Comparison of ENCODE assay signal across 8 cellular contexts in genomic region chr5:172768573-172769323, GRCh38. TPM values are rescaled to one million over a fixed set of nuclear protein-coding genes. Genes with fewer than 3 reads are reported as not detected.
DNase-seq lines count a peak whose midpoint lies in the region; ATAC-seq and TF ChIP-seq lines count a peak whose summit lies in the region.

No MANE protein-coding gene starts in this region.

- peaks cover 22% of the 10 kb centered on the region for H3K36me3 ChIP-seq in CD4-positive, alpha-beta memory T cell (ENCODE audit: insufficient read depth, low read length)
- H3K36me3 ChIP-seq in esophagus muscularis mucosa (peaks cover 13 to 41% (median 33%) of the 10 kb centered on the region in 4 donors), neutrophil (peaks cover 51% of the 10 kb centered on the region), WERI-Rb-1 (peaks cover 26% of the 10 kb centered on the region)

- CTCF ChIA-PET in CD4-positive, alpha-beta memory T cell (lab: Charles Lee; ENCODE audit: partially characterized antibody) = interaction anchor here (0.6 to 5.2 kb wide), 3 partner anchors 9 to 165 kb away, joined by 3 to 63 read pairs (median 4); no protein-coding TSS in a partner anchor

- peak; percentile 50 for TF ChIP-seq POLR2A in esophagus muscularis mucosa (IDR thresholded peaks at IDR 0.05; ENCODE audit: low read depth)

- peaks cover 29 to 51% of the 10 kb centered on the region in 2 donors for H3K36me3 Mint-ChIP-seq in CD4-positive, alpha-beta memory T cell
- H3K36me3 Mint-ChIP-seq in T-helper 1 cell treated with Interleukin-12 subunit alpha and Interleukin-12 subunit beta and Interleukin-4 antibody, amounts not matched to agents 30 μg/mL and 1 μg/mL, for 36 hours (ENCODE audit: low read depth) = peaks cover 20% of the 10 kb centered on the region

- in situ Hi-C loops in GM13977 (cut with MboI; ENCODE audit: low pct_unique_long_range_greater_than_20kb, low sequenced_read_pairs, unreplicated experiment) = no loop called here

- H3K4me3 ChIP-seq in CD4-positive, alpha-beta memory T cell (ENCODE audit: low read length in 2 of 2) = peak overlapping the region in 1 of 2 donors; percentile 83
- H3K4me3 ChIP-seq in esophagus muscularis mucosa (peak overlapping the region; percentile 88 to 98 (median 90)), neutrophil (ENCODE audit: low read depth in 1 of 2, low read length in 1 of 2) (peak overlapping the region; percentile 97 to 99), WERI-Rb-1 (ENCODE audit: low read depth, low read length) (no peak overlapping the region)

- no peaks in the 10 kb centered on the region for H3K9me3 ChIP-seq in CD4-positive, alpha-beta memory T cell (ENCODE audit: control insufficient read depth in 1 of 2, low read length in 2 of 2)
- H3K9me3 ChIP-seq in esophagus muscularis mucosa = peaks cover 0 to 7% (median 0%) of the 10 kb centered on the region in 4 donors
- peaks cover 24% of the 10 kb centered on the region for H3K9me3 ChIP-seq in neutrophil
- H3K9me3 ChIP-seq in WERI-Rb-1 (ENCODE audit: severe bottlenecking) = no peaks in the 10 kb centered on the region

- ATAC-seq in HG03045 (IDR thresholded peaks at IDR 0.05; ENCODE audit: unreplicated experiment) = no peak

- peaks cover 70% of the 10 kb centered on the region for H3K4me1 ChIP-seq in CD4-positive, alpha-beta memory T cell (ENCODE audit: insufficient read depth, low read length)
- H3K4me1 ChIP-seq in esophagus muscularis mucosa (peaks cover 45 to 62% (median 58%) of the 10 kb centered on the region in 4 donors), neutrophil (ENCODE audit: control insufficient read depth in 1 of 2, insufficient read depth in 1 of 2, low read depth in 1 of 2, low read length in 1 of 2) (peaks cover 60 to 69% of the 10 kb centered on the region in 2 experiments)

- TF ChIP-seq CTCF in esophagus muscularis mucosa (IDR thresholded peaks at IDR 0.05) (no peak), neutrophil (IDR thresholded peaks at IDR 0.05) (no peak), WERI-Rb-1 (IDR thresholded peaks at IDR 0.05; ENCODE audit: low read depth, low read length) (no peak), GM13977 (IDR thresholded peaks at IDR 0.05; ENCODE audit: extremely low read depth, insufficient read depth, missing control alignments) (no peak)

- intact Hi-C loops in CD4-positive, alpha-beta memory T cell (cut with micrococcal nuclease) = loop anchor here (5.0 kb wide), 1 partner anchor 486 kb away; the partner anchor contains the start of gene UBTD2
- intact Hi-C loops in esophagus muscularis mucosa (cut with DNase I) = no loop called here

- peaks cover 54 to 92% (median 67%) of the 10 kb centered on the region in 4 donors for H3K4me1 Mint-ChIP-seq in CD4-positive, alpha-beta memory T cell
- H3K4me1 Mint-ChIP-seq in T-helper 1 cell treated with Interleukin-12 subunit alpha and Interleukin-12 subunit beta and Interleukin-4 antibody, amounts not matched to agents 30 μg/mL and 1 μg/mL, for 36 hours (ENCODE audit: low read depth) = peaks cover 42% of the 10 kb centered on the region

- H3K27ac Mint-ChIP-seq in CD4-positive, alpha-beta memory T cell = peak overlapping the region; percentile 95 to 100 (median 99)
- peak overlapping the region; percentile 31 for H3K27ac Mint-ChIP-seq in T-helper 1 cell treated with Interleukin-12 subunit alpha and Interleukin-12 subunit beta and Interleukin-4 antibody, amounts not matched to agents 30 μg/mL and 1 μg/mL, for 36 hours

- WGBS in esophagus muscularis mucosa = 36% methylated on average over 18 of the region's 20 CpGs

- peaks cover 0 to 4% of the 10 kb centered on the region in 2 donors for H3K27me3 Mint-ChIP-seq in CD4-positive, alpha-beta memory T cell
- H3K27me3 Mint-ChIP-seq in T-helper 1 cell treated with Interleukin-12 subunit alpha and Interleukin-12 subunit beta and Interleukin-4 antibody, amounts not matched to agents 30 μg/mL and 1 μg/mL, for 36 hours (ENCODE audit: low read depth) = no peaks in the 10 kb centered on the region

- DNase-seq in CD4-positive, alpha-beta memory T cell = peak; percentile 54 to 70 (median 65)
- DNase-seq in esophagus muscularis mucosa (ENCODE audit: extremely low spot score) (no peak), NCI-H82 (lab: John Stamatoyannopoulos, UW) (no peak), WERI-Rb-1 (no peak), GM13977 (ENCODE audit: low spot score) (no peak)

- peak overlapping the region; percentile 100 for H3K27ac ChIP-seq in CD4-positive, alpha-beta memory T cell (ENCODE audit: low read depth, low read length)
- peak overlapping the region; percentile 99 to 100 (median 100) for H3K27ac ChIP-seq in esophagus muscularis mucosa (replicated peaks in 1 of 4)
- H3K27ac ChIP-seq in neutrophil = peak overlapping the region; percentile 100
- H3K27ac ChIP-seq in WERI-Rb-1 = no peak overlapping the region

- H3K27me3 ChIP-seq in CD4-positive, alpha-beta memory T cell (ENCODE audit: insufficient read depth, low read length) = no peaks in the 10 kb centered on the region
- peaks cover 0 to 8% (median 0%) of the 10 kb centered on the region in 4 donors for H3K27me3 ChIP-seq in esophagus muscularis mucosa
- peaks cover 8% of the 10 kb centered on the region for H3K27me3 ChIP-seq in neutrophil
- H3K27me3 ChIP-seq in WERI-Rb-1 (ENCODE audit: insufficient read depth, low read depth, severe bottlenecking) = no peaks in the 10 kb centered on the region

- H3K4me3 Mint-ChIP-seq in CD4-positive, alpha-beta memory T cell = peak overlapping the region; percentile 86 to 96 (median 94)
- H3K4me3 Mint-ChIP-seq in T-helper 1 cell treated with Interleukin-12 subunit alpha and Interleukin-12 subunit beta and Interleukin-4 antibody, amounts not matched to agents 30 μg/mL and 1 μg/mL, for 36 hours = peak overlapping the region; percentile 54

- POLR2A ChIA-PET in CD4-positive, alpha-beta memory T cell (lab: Charles Lee; ENCODE audit: partially characterized antibody) = interaction anchor here (0.9 to 5.2 kb wide), 5 partner anchors 9 to 164 kb away, joined by 3 to 114 read pairs (median 44); partner anchors contain the start of gene ERGIC1

- peaks cover 0 to 37% (median 0%) of the 10 kb centered on the region in 8 donors for H3K9me3 Mint-ChIP-seq in CD4-positive, alpha-beta memory T cell
- H3K9me3 Mint-ChIP-seq in T-helper 1 cell treated with Interleukin-12 subunit alpha and Interleukin-12 subunit beta and Interleukin-4 antibody, amounts not matched to agents 30 μg/mL and 1 μg/mL, for 36 hours = no peaks in the 10 kb centered on the region

- TF ChIP-seq EP300 in esophagus muscularis mucosa (IDR thresholded peaks at IDR 0.05) = no peak

RNA-seq across cellular contexts. Expression of gene DUSP1, which starts 2.2 kb away (rescaled TPM):
- total RNA-seq in CD4-positive, alpha-beta memory T cell = 10 to 100 TPM; 18.0 to 18.8 TPM
- polyA plus RNA-seq in CD4-positive, alpha-beta memory T cell = 100 to 1,000 TPM; 297 to 879 TPM
- total RNA-seq in esophagus muscularis mucosa = 100 to 1,000 TPM; 455 to 718 (median 676) TPM

Comparison
In these comparisons a context has a peak if more than half of its experiments do, and no peak if none do; other contexts are left out.
1. DNase-seq: peak in CD4-positive, alpha-beta memory T cell (5 of 5); none in esophagus muscularis mucosa (single experiment), NCI-H82 (single experiment), WERI-Rb-1 (single experiment) and GM13977 (single experiment).
2. RNA of gene DUSP1, which starts 2.2 kb away (total RNA-seq): 455 to 718 TPM in esophagus muscularis mucosa; 18.0 to 18.8 TPM in CD4-positive, alpha-beta memory T cell; every median in the first group is over 10 times any median in the second.